In genomic region chr19:12932392-12933286, GRCh38 we compare ENCODE assay signal across 8 cellular contexts. TPM values are rescaled to one million over a fixed set of nuclear protein-coding genes. Genes with fewer than 3 reads are reported as not detected.
DNase-seq lines count a peak whose midpoint lies in the region; ATAC-seq and TF ChIP-seq lines count a peak whose summit lies in the region.

No MANE protein-coding gene starts in this region.

- H3K36me3 ChIP-seq in SK-N-MC (ENCODE audit: insufficient read depth, low read length) (peaks cover 35% of the 10 kb centered on the region), sigmoid colon (peaks cover 11 to 33% (median 19%) of the 10 kb centered on the region in 4 donors)

- H3K9ac ChIP-seq in SK-N-MC (ENCODE audit: insufficient read length) = peak overlapping the region; percentile 95

- peak overlapping the region; percentile 100 for H3K4me3 ChIP-seq in SK-N-MC
- peak overlapping the region; percentile 97 for H3K4me3 ChIP-seq in fibroblast of pulmonary artery (replicated peaks; ENCODE audit: low read depth, low read length)
- peak overlapping the region; percentile 95 to 97 (median 96) for H3K4me3 ChIP-seq in sigmoid colon

- WGBS in sigmoid colon, 2 donors = 31% methylated on average over 16 of the region's 16 CpGs

- no peaks in the 10 kb centered on the region for H3K9me3 ChIP-seq in SK-N-MC (ENCODE audit: low read depth, low read length)
- no peaks in the 10 kb centered on the region for H3K9me3 ChIP-seq in sigmoid colon

- H3K27me3 ChIP-seq in sigmoid colon = no peaks in the 10 kb centered on the region

- peaks cover 0 to 27% (median 19%) of the 10 kb centered on the region in 4 donors for H3K4me1 ChIP-seq in sigmoid colon

- intact Hi-C loops in sigmoid colon (cut with DNase I) = loop anchor here (5.0 kb wide), 1 partner anchor 40 kb away; the partner anchor contains the start of gene GCDH

- TF ChIP-seq EP300 in sigmoid colon (IDR thresholded peaks at IDR 0.05) = no peak

- DNase-seq in GM20000 (ENCODE audit: low spot score) (peak; percentile 33), SK-N-MC (ENCODE audit: low read depth, low spot score) (no peak), fibroblast of pulmonary artery (ENCODE audit: low read depth) (no peak), sigmoid colon (no peak), cortex of kidney (lab: John Stamatoyannopoulos, UW) (no peak), GOT3 (lab: John Stamatoyannopoulos, UW) (no peak), GM10266 (ENCODE audit: extremely low spot score) (no peak)

- no peak for ATAC-seq in GM21447 (IDR thresholded peaks at IDR 0.05; ENCODE audit: unreplicated experiment)

- H3K27ac ChIP-seq in SK-N-MC = peak overlapping the region; percentile 53; the same call in 1 of the 2 replicates
- peak overlapping the region; percentile 84 to 89 (median 86) for H3K27ac ChIP-seq in sigmoid colon

- no peak for TF ChIP-seq CTCF in GM20000 (IDR thresholded peaks at IDR 0.05; ENCODE audit: extremely low read depth, missing control alignments)
- TF ChIP-seq CTCF in fibroblast of pulmonary artery (IDR thresholded peaks at IDR 0.05; ENCODE audit: low read length, missing control alignments) = no peak
- TF ChIP-seq CTCF in sigmoid colon (IDR thresholded peaks at IDR 0.05) = no peak
- no peak for TF ChIP-seq CTCF in GM10266 (IDR thresholded peaks at IDR 0.05; ENCODE audit: control insufficient read depth, insufficient read depth, low read depth, missing control alignments)

- no peak for TF ChIP-seq POLR2A in sigmoid colon (IDR thresholded peaks at IDR 0.05)

RNA-seq across cellular contexts. Expression of gene FARSA, which starts 0.9 kb away (rescaled TPM):
- 10 to 100 TPM; 21.4 to 33.3 (median 31.7) TPM for total RNA-seq in sigmoid colon
- polyA plus RNA-seq in sigmoid colon = 10 to 100 TPM; 27.0 to 86.8 (median 29.1) TPM

RNA-seq across cellular contexts. Expression of gene CALR, which starts 5.8 kb away (rescaled TPM):
- total RNA-seq in sigmoid colon = 100 to 1,000 TPM; 147 to 260 (median 208) TPM
- polyA plus RNA-seq in sigmoid colon = 100 to 1,000 TPM in 2 of 3 donors, 10 to 100 TPM in 1; 70.3 to 717 (median 168) TPM

RNA-seq across cellular contexts. Expression of gene RAD23A, which starts 13.0 kb away (rescaled TPM):
- total RNA-seq in sigmoid colon = 100 to 1,000 TPM in 3 of 4 donors, 10 to 100 TPM in 1; 98.8 to 133 (median 117) TPM
- polyA plus RNA-seq in sigmoid colon = 10 to 100 TPM; 58.7 to 99.3 (median 70.9) TPM

RNA-seq across cellular contexts. Expression of gene SYCE2, which starts 13.5 kb away (rescaled TPM):
- not detected for total RNA-seq in sigmoid colon
- under 1 TPM in 1 of 3 donors, not detected in 2; 0.17 TPM for polyA plus RNA-seq in sigmoid colon

RNA-seq across cellular contexts. Expression of gene GADD45GIP1, which starts 24.4 kb away (rescaled TPM):
- 10 to 100 TPM; 36.0 to 65.8 (median 53.5) TPM for total RNA-seq in sigmoid colon
- polyA plus RNA-seq in sigmoid colon = 10 to 100 TPM; 23.6 to 32.1 (median 28.2) TPM
